Comparison of ENCODE assay signal across 8 cellular contexts in genomic region chr5:123035320-123035949, GRCh38. TPM values are rescaled to one million over a fixed set of nuclear protein-coding genes. Genes with fewer than 3 reads are reported as not detected.
DNase-seq lines count a peak whose midpoint lies in the region; ATAC-seq, FAIRE-seq and TF ChIP-seq lines count a peak whose summit lies in the region.

No MANE protein-coding gene starts in this region.

- no peaks in the 10 kb centered on the region for H3K4me1 ChIP-seq in astrocyte (ENCODE audit: insufficient read depth, low read length)
- peaks cover 3% of the 10 kb centered on the region; the same call in 1 of the 2 replicates for H3K4me1 ChIP-seq in iPS DF 6.9 (ENCODE audit: control insufficient read depth, insufficient read depth, low read length)
- H3K4me1 ChIP-seq in gastrocnemius medialis: peaks cover 10 to 15% of the 10 kb centered on the region in 2 donors

- peak overlapping the region; percentile 93 for H3K4me3 Mint-ChIP-seq in astrocyte (ENCODE audit: unreplicated experiment)

- peak overlapping the region; percentile 86 for H3K4me3 ChIP-seq in AG09309 (ENCODE audit: control insufficient read depth, low read depth, low read length)
- H3K4me3 ChIP-seq in astrocyte (ENCODE audit: insufficient read depth, low read depth, low read length): peak overlapping the region; percentile 87
- H3K4me3 ChIP-seq in iPS DF 6.9 (ENCODE audit: low read length): peak overlapping the region; percentile 95; the same call in 1 of the 2 replicates
- H3K4me3 ChIP-seq in gastrocnemius medialis: peak overlapping the region; percentile 85 to 96 (median 93)

- TF ChIP-seq CTCF in AG09309 (IDR thresholded peaks at IDR 0.05; ENCODE audit: control insufficient read depth, insufficient read depth, low read depth, low read length, missing control alignments) (no peak), astrocyte (IDR thresholded peaks at IDR 0.05; ENCODE audit: insufficient read depth, low read depth, low read length) (no peak), gastrocnemius medialis (IDR thresholded peaks at IDR 0.05 in 4 of 5, conservative IDR thresholded peaks at IDR 0.05 in 1 of 5) (no peak)

- peaks cover 5% of the 10 kb centered on the region for H3K36me3 Mint-ChIP-seq in astrocyte (ENCODE audit: low read depth, unreplicated experiment)

- no peak overlapping the region for H3K27ac ChIP-seq in astrocyte (ENCODE audit: low read depth, low read length)
- no peak overlapping the region for H3K27ac ChIP-seq in iPS DF 6.9 (ENCODE audit: low read length)
- peak overlapping the region; percentile 87 to 95 (median 92) for H3K27ac ChIP-seq in gastrocnemius medialis

- peaks cover 12% of the 10 kb centered on the region for H4K20me1 ChIP-seq in astrocyte (ENCODE audit: insufficient read depth, low read length)

- H3K9me3 ChIP-seq in astrocyte (ENCODE audit: insufficient read depth, low read depth, low read length) (no peaks in the 10 kb centered on the region), iPS DF 6.9 (ENCODE audit: control insufficient read depth, insufficient read depth, low read length) (no peaks in the 10 kb centered on the region), gastrocnemius medialis (no peaks in the 10 kb centered on the region)

- no peak for FAIRE-seq in astrocyte (lab: Jason Lieb, UNC)

- no peaks in the 10 kb centered on the region for H3K79me2 ChIP-seq in astrocyte (ENCODE audit: insufficient read depth, low read length)

- H2AFZ ChIP-seq in astrocyte (ENCODE audit: low read depth, low read length): peak overlapping the region; percentile 97

- peaks cover 5% of the 10 kb centered on the region for H3K27me3 Mint-ChIP-seq in astrocyte (ENCODE audit: low read depth, unreplicated experiment)

- H3K27me3 ChIP-seq in astrocyte (ENCODE audit: insufficient read depth, low read length) (no peaks in the 10 kb centered on the region), iPS DF 6.9 (ENCODE audit: control insufficient read depth, insufficient read depth, low read length) (no peaks in the 10 kb centered on the region), gastrocnemius medialis (no peaks in the 10 kb centered on the region)

- intact Hi-C loops in gastrocnemius medialis (cut with DNase I; ENCODE audit: low total_unique reads): loop anchor here (5.0 to 10.0 kb wide), 2 partner anchors 52 to 479 kb away; partner anchors contain the start of genes CSNK1G3 and PRDM6

- H3K4me2 ChIP-seq in astrocyte (ENCODE audit: low read length): peak overlapping the region; percentile 88

- H3K4me1 Mint-ChIP-seq in astrocyte (ENCODE audit: low read depth, unreplicated experiment): peaks cover 8% of the 10 kb centered on the region

- in situ Hi-C loops in gastrocnemius medialis (cut with MboI; ENCODE audit: low sequenced_read_pairs in 4 of 4): no loop called here

- ATAC-seq in GM18517 (IDR thresholded peaks at IDR 0.05; ENCODE audit: unreplicated experiment) (peak; percentile 39), gastrocnemius medialis (no peak), HG03135 (IDR thresholded peaks at IDR 0.05; ENCODE audit: unreplicated experiment) (no peak)

- no CpG with 5 or more reads among the region's 31 CpGs for WGBS in iPS DF 6.9 (ENCODE audit: insufficient coverage, insufficient read length)

- DNase-seq in AG09309 (ENCODE audit: low read depth) (no peak), NCI-H2029 treated with DMSO at 0.1 percent for 48 hours (lab: John Stamatoyannopoulos, UW) (peak; percentile 18), astrocyte (ENCODE audit: low read depth) (peak; percentile 14), iPS DF 6.9 (ENCODE audit: low read depth, low spot score) (no peak), gastrocnemius medialis (peak in 1 of 2 donors; percentile 29), hippocampal formation (lab: John Stamatoyannopoulos, UW) (no peak)

- peak overlapping the region; percentile 83 for H3K9ac ChIP-seq in astrocyte (ENCODE audit: low read length)

- no peak for TF ChIP-seq POLR2A in gastrocnemius medialis (IDR thresholded peaks at IDR 0.05)

- H3K9me3 Mint-ChIP-seq in astrocyte (ENCODE audit: unreplicated experiment): no peaks in the 10 kb centered on the region

- H3K27ac Mint-ChIP-seq in astrocyte (ENCODE audit: unreplicated experiment): peak overlapping the region; percentile 83

- H3K36me3 ChIP-seq in astrocyte (ENCODE audit: insufficient read depth, low read length): no peaks in the 10 kb centered on the region
- no peaks in the 10 kb centered on the region for H3K36me3 ChIP-seq in iPS DF 6.9 (ENCODE audit: control insufficient read depth, insufficient read depth, low read length)
- H3K36me3 ChIP-seq in gastrocnemius medialis: no peaks in the 10 kb centered on the region

RNA-seq across cellular contexts. Expression of gene PPIC, which starts 1.1 kb away (rescaled TPM):
- 51.9 and 68.5 TPM in 2 replicates for total RNA-seq in astrocyte
- 10 to 100 TPM; 10.3 to 29.8 (median 20.2) TPM for total RNA-seq in gastrocnemius medialis

RNA-seq across cellular contexts. Expression of gene PRDM6, which starts 53.6 kb away (rescaled TPM):
- total RNA-seq in astrocyte: 0.43 and 1.2 TPM in 2 replicates
- under 1 TPM; 0.02 to 0.61 (median 0.14) TPM for total RNA-seq in gastrocnemius medialis

Comparison
In these comparisons a context has a peak if more than half of its experiments do, and no peak if none do; other contexts are left out.
1. DNase-seq: peak in NCI-H2029 treated with DMSO at 0.1 percent for 48 hours (single experiment) and astrocyte (single experiment); none in AG09309 (single experiment), iPS DF 6.9 (single experiment) and hippocampal formation (0 of 2).
2. H3K27ac ChIP-seq: peak in gastrocnemius medialis (4 of 4); none in astrocyte (single experiment) and iPS DF 6.9 (single experiment).
3. Peak in every context shown above with its lines, with median percentiles within 50 percentile points of each other: H3K4me3 ChIP-seq.